Comparison of ENCODE assay signal across 19 cellular contexts in genomic region chr13:47413112-47413511, GRCh38.
"Had no signal": no experiment of that assay in that cellular context is flagged by ENCODE, and none has a peak within 500 bp of the region (broad histone marks: within the 10 kb centered on the region; RNA-seq: fewer than 3 reads in every experiment).

No MANE protein-coding gene starts in this region.

- H3K4me3 ChIP-seq: hepatocyte, lung, thyroid gland had no signal

- H3K36me3 ChIP-seq: thyroid gland had no signal

- H3K27ac ChIP-seq: foreskin keratinocyte, hepatocyte, thyroid gland had no signal

- H2AFZ ChIP-seq: hepatocyte had no signal

- DNase-seq: activated CD4-positive, alpha-beta memory T cell treated with anti-CD3 and anti-CD28 coated beads, Interleukin-2, amount 10 ng/mL, durations not matched to agents 7 days and 5 days; activated CD4-positive, alpha-beta T cell treated with anti-CD3 and anti-CD28 coated beads for 48 hours; activated CD4-positive, CD25-positive, alpha-beta regulatory T cell; activated CD8-positive, alpha-beta memory T cell treated with anti-CD3 and anti-CD28 coated beads, Interleukin-2, amount 10 ng/mL, durations not matched to agents 7 days and 5 days; activated naive CD4-positive, alpha-beta T cell; activated naive CD8-positive, alpha-beta T cell treated with anti-CD3 and anti-CD28 coated beads for 36 hours; amygdala; caudate nucleus; foreskin keratinocyte; kidney; midbrain; stimulated activated CD4-positive, alpha-beta T cell treated with anti-CD3 and anti-CD28 coated beads, Interleukin-2, amount 100 ng/mL, for 24 hours; stimulated activated naive CD4-positive, alpha-beta T cell treated with Interleukin-2 at 50 U/mL for 16 hours; T-cell; thyroid gland had no signal

- H3K27me3 ChIP-seq: foreskin keratinocyte, hepatocyte, thyroid gland had no signal

- H3K9me3 Mint-ChIP-seq: activated CD4-positive, alpha-beta memory T cell treated with anti-CD3 and anti-CD28 coated beads, Interleukin-2, amount 10 ng/mL, durations not matched to agents 7 days and 5 days; activated naive CD8-positive, alpha-beta T cell treated with anti-CD3 and anti-CD28 coated beads for 36 hours; brain; nephron had no signal

- H3K79me2 ChIP-seq: hepatocyte had no signal

- H3K27me3 Mint-ChIP-seq: activated CD4-positive, alpha-beta memory T cell treated with anti-CD3 and anti-CD28 coated beads, Interleukin-2, amount 10 ng/mL, durations not matched to agents 7 days and 5 days; activated CD8-positive, alpha-beta memory T cell treated with anti-CD3 and anti-CD28 coated beads, Interleukin-2, amount 10 ng/mL, durations not matched to agents 7 days and 5 days; activated naive CD8-positive, alpha-beta T cell treated with anti-CD3 and anti-CD28 coated beads for 36 hours; brain had no signal

- H3K4me3 Mint-ChIP-seq: activated CD4-positive, alpha-beta memory T cell treated with anti-CD3 and anti-CD28 coated beads, Interleukin-2, amount 10 ng/mL, durations not matched to agents 7 days and 5 days; activated CD8-positive, alpha-beta memory T cell treated with anti-CD3 and anti-CD28 coated beads, Interleukin-2, amount 10 ng/mL, durations not matched to agents 7 days and 5 days; activated naive CD8-positive, alpha-beta T cell treated with anti-CD3 and anti-CD28 coated beads for 36 hours; brain; nephron; T-cell had no signal

- H3K27ac Mint-ChIP-seq: activated CD4-positive, alpha-beta memory T cell treated with anti-CD3 and anti-CD28 coated beads, Interleukin-2, amount 10 ng/mL, durations not matched to agents 7 days and 5 days; activated CD8-positive, alpha-beta memory T cell treated with anti-CD3 and anti-CD28 coated beads, Interleukin-2, amount 10 ng/mL, durations not matched to agents 7 days and 5 days; activated naive CD8-positive, alpha-beta T cell treated with anti-CD3 and anti-CD28 coated beads for 36 hours; nephron; T-cell had no signal

- H3K9me3 ChIP-seq: thyroid gland had no signal

- H3K36me3 Mint-ChIP-seq: activated CD8-positive, alpha-beta memory T cell treated with anti-CD3 and anti-CD28 coated beads, Interleukin-2, amount 10 ng/mL, durations not matched to agents 7 days and 5 days; activated naive CD8-positive, alpha-beta T cell treated with anti-CD3 and anti-CD28 coated beads for 36 hours; brain; T-cell had no signal

- H3K4me1 Mint-ChIP-seq: activated CD4-positive, alpha-beta memory T cell treated with anti-CD3 and anti-CD28 coated beads, Interleukin-2, amount 10 ng/mL, durations not matched to agents 7 days and 5 days; activated CD8-positive, alpha-beta memory T cell treated with anti-CD3 and anti-CD28 coated beads, Interleukin-2, amount 10 ng/mL, durations not matched to agents 7 days and 5 days; activated naive CD8-positive, alpha-beta T cell treated with anti-CD3 and anti-CD28 coated beads for 36 hours; nephron; T-cell had no signal

- H3K4me2 ChIP-seq: hepatocyte had no signal

- H3K4me1 ChIP-seq: foreskin keratinocyte, thyroid gland had no signal
